In the genomic region with DNA sequence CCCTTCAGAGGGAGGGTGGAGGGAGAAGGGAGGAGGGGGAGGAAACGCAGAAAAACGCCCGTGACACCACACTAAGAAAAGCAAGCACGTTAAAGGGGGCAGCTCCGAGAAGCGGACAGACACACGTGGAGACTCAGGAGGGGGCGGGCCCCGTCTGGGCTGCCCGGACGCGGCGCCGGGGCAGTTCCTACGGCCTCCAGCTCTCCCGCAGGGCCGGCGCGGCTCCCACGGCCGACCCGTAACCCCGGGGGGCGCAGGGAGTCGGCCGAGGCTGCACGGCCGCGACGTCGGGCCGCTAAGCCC, we compare ENCODE assay signal across 8 cellular contexts. TPM values are rescaled to one million over a fixed set of nuclear protein-coding genes. Genes with fewer than 3 reads are reported as not detected.
DNase-seq lines count a peak whose midpoint lies in the region; ATAC-seq, FAIRE-seq and TF ChIP-seq lines count a peak whose summit lies in the region.

No MANE protein-coding gene starts in this region.

- H3K9me3 Mint-ChIP-seq in activated CD4-positive, alpha-beta memory T cell treated with anti-CD3 and anti-CD28 coated beads for 36 hours = no peaks in the 10 kb centered on the region
- H3K9me3 Mint-ChIP-seq in neural crest cell = no peaks in the 10 kb centered on the region

- H3K79me2 ChIP-seq in ACC112 (ENCODE audit: control insufficient read depth, insufficient read depth, low read length, unreplicated experiment) = peaks cover 23% of the 10 kb centered on the region
- H3K79me2 ChIP-seq in endothelial cell of umbilical vein (ENCODE audit: control insufficient read depth, insufficient read depth, low read length) = peaks cover 31% of the 10 kb centered on the region

- H2AFZ ChIP-seq in ACC112 (ENCODE audit: low read length, unreplicated experiment) (peak overlapping the region; percentile 91), endothelial cell of umbilical vein (ENCODE audit: low read depth, low read length) (peak overlapping the region; percentile 90)

- CTCF ChIA-PET in activated CD4-positive, alpha-beta memory T cell treated with anti-CD3 and anti-CD28 coated beads for 36 hours (lab: Charles Lee) = interaction anchor here (0.9 to 4.0 kb wide), 6 partner anchors 12 to 198 kb away, joined by 3 to 36 read pairs (median 5); a partner anchor contains a TSS
- CTCF ChIA-PET in endothelial cell of umbilical vein (lab: Charles Lee) = interaction anchor here (1.7 to 5.8 kb wide), 4 partner anchors 13 to 178 kb away, joined by 5 to 198 read pairs (median 34); a partner anchor contains a TSS

- H3K36me3 ChIP-seq in ACC112 (ENCODE audit: insufficient read depth, low read length) = no peaks in the 10 kb centered on the region
- peaks cover 3 to 7% of the 10 kb centered on the region in 2 experiments for H3K36me3 ChIP-seq in endothelial cell of umbilical vein (ENCODE audit: control insufficient read depth in 2 of 2, extremely low read depth in 1 of 2, insufficient read depth in 2 of 2, low read length in 2 of 2)

- no peaks in the 10 kb centered on the region for H3K27me3 ChIP-seq in ACC112 (ENCODE audit: insufficient read depth, low read length)
- no peaks in the 10 kb centered on the region for H3K27me3 ChIP-seq in endothelial cell of umbilical vein (ENCODE audit: control insufficient read depth in 2 of 2, insufficient read depth in 2 of 2, low read length in 2 of 2)

- H3K27me3 Mint-ChIP-seq in activated CD4-positive, alpha-beta memory T cell treated with anti-CD3 and anti-CD28 coated beads for 36 hours = no peaks in the 10 kb centered on the region
- H3K27me3 Mint-ChIP-seq in neural crest cell (ENCODE audit: low read depth) = no peaks in the 10 kb centered on the region

- intact Hi-C loops in activated CD4-positive, alpha-beta memory T cell treated with anti-CD3 and anti-CD28 coated beads for 36 hours (cut with micrococcal nuclease) = loop anchor here (5.0 kb wide), 2 partner anchors 128 to 373 kb away; a partner anchor contains a TSS
- intact Hi-C loops in endothelial cell of umbilical vein (cut with micrococcal nuclease) = loop anchor here (5.0 to 10.0 kb wide), 2 partner anchors 128 to 361 kb away; no protein-coding TSS in a partner anchor

- H3K4me1 ChIP-seq in ACC112 (ENCODE audit: control insufficient read depth, insufficient read depth, low read length, unreplicated experiment) (no peaks in the 10 kb centered on the region), endothelial cell of umbilical vein (ENCODE audit: control insufficient read depth, extremely low read depth, insufficient read depth, low read length) (peaks cover 8% of the 10 kb centered on the region)

- POLR2A ChIA-PET in activated CD4-positive, alpha-beta memory T cell treated with anti-CD3 and anti-CD28 coated beads for 36 hours (lab: Charles Lee) = interaction anchor here (0.7 to 2.5 kb wide), 11 partner anchors 9 to 186 kb away, joined by 3 to 10 read pairs (median 5); a partner anchor contains a TSS
- POLR2A ChIA-PET in endothelial cell of umbilical vein (lab: Charles Lee) = interaction anchor here (1.0 to 1.1 kb wide), 3 partner anchors 14 to 103 kb away, joined by 3 to 5 read pairs (median 3); no protein-coding TSS in a partner anchor

- peak overlapping the region; percentile 97 for H3K4me3 Mint-ChIP-seq in activated CD4-positive, alpha-beta memory T cell treated with anti-CD3 and anti-CD28 coated beads for 36 hours
- H3K4me3 Mint-ChIP-seq in neural crest cell = peak overlapping the region; percentile 99

- TSS peak; percentile 38 for BruUV-seq in endothelial cell of umbilical vein (replicated peaks; lab: Mats Ljungman, UMichigan)

- TF ChIP-seq POLR2A in endothelial cell of umbilical vein (IDR thresholded peaks at IDR 0.05; ENCODE audit: low read depth, low read length) = no peak

- ATAC-seq in GM19351 (IDR thresholded peaks at IDR 0.05; ENCODE audit: unreplicated experiment) (peak; percentile 52), HG03571 (IDR thresholded peaks at IDR 0.05; ENCODE audit: unreplicated experiment) (peak; percentile 22), GM21786 (IDR thresholded peaks at IDR 0.05; ENCODE audit: unreplicated experiment) (no peak)

- peaks cover 31% of the 10 kb centered on the region for H3K36me3 Mint-ChIP-seq in activated CD4-positive, alpha-beta memory T cell treated with anti-CD3 and anti-CD28 coated beads for 36 hours
- H3K36me3 Mint-ChIP-seq in neural crest cell (ENCODE audit: low read depth) = no peaks in the 10 kb centered on the region

- H4K20me1 ChIP-seq in endothelial cell of umbilical vein (replicated peaks; ENCODE audit: control insufficient read depth, extremely low read depth, insufficient read depth, low read length) = no peaks in the 10 kb centered on the region

- peak overlapping the region; percentile 89 for H3K4me3 ChIP-seq in ACC112 (ENCODE audit: low read depth, low read length)
- peak overlapping the region; percentile 55 to 82 (median 78) for H3K4me3 ChIP-seq in endothelial cell of umbilical vein (replicated peaks in 1 of 3; ENCODE audit: insufficient read depth in 1 of 3, low read depth in 1 of 3, low read length in 3 of 3)

- dilution Hi-C loops in endothelial cell of umbilical vein (cut with MboI; ENCODE audit: extremely low pct_ligation_motif_present, low sequenced_read_pairs) = no loop called here

- H3K9ac ChIP-seq in endothelial cell of umbilical vein (replicated peaks; ENCODE audit: extremely low read depth, insufficient read depth, low read length) = peak overlapping the region; percentile 92

- peak overlapping the region; percentile 80 for H3K4me2 ChIP-seq in endothelial cell of umbilical vein (ENCODE audit: insufficient read depth, low read length)

- peak overlapping the region; percentile 92 for H3K27ac Mint-ChIP-seq in activated CD4-positive, alpha-beta memory T cell treated with anti-CD3 and anti-CD28 coated beads for 36 hours
- no peak overlapping the region for H3K27ac Mint-ChIP-seq in neural crest cell (ENCODE audit: unreplicated experiment)

- no peak for FAIRE-seq in endothelial cell of umbilical vein (lab: Jason Lieb, UNC)

- no peaks in the 10 kb centered on the region for H3K9me1 ChIP-seq in endothelial cell of umbilical vein (replicated peaks; ENCODE audit: control insufficient read depth, extremely low read depth, insufficient read depth, low read length)

- TF ChIP-seq CTCF in endothelial cell of umbilical vein (IDR thresholded peaks at IDR 0.05; ENCODE audit: extremely low read depth in 1 of 2, insufficient read depth in 1 of 2, low read depth in 1 of 2, low read length in 2 of 2) = no peak
- no peak for TF ChIP-seq CTCF in neural crest cell (conservative IDR thresholded peaks at IDR 0.05)

- peaks cover 38% of the 10 kb centered on the region for H3K4me1 Mint-ChIP-seq in activated CD4-positive, alpha-beta memory T cell treated with anti-CD3 and anti-CD28 coated beads for 36 hours (ENCODE audit: low read depth)
- peaks cover 27% of the 10 kb centered on the region for H3K4me1 Mint-ChIP-seq in neural crest cell

- H3K27ac ChIP-seq in ACC112 (ENCODE audit: low read depth, low read length) = no peak overlapping the region; the same call in 1 of the 2 replicates
- H3K27ac ChIP-seq in endothelial cell of umbilical vein (ENCODE audit: insufficient read depth, low read depth, low read length) = peak overlapping the region; percentile 92

- DNase-seq in activated CD4-positive, alpha-beta memory T cell treated with anti-CD3 and anti-CD28 coated beads for 36 hours = peak; percentile 55
- DNase-seq in endothelial cell of umbilical vein (ENCODE audit: low read depth, low spot score) = peak; percentile 38
- DNase-seq in neural crest cell (ENCODE audit: low read depth, low spot score) = no peak
- no peak for DNase-seq in GF-D8 (lab: John Stamatoyannopoulos, UW)

- no peaks in the 10 kb centered on the region for H3K9me3 ChIP-seq in endothelial cell of umbilical vein (replicated peaks; ENCODE audit: control insufficient read depth, insufficient read depth, low read length)

TF ChIP-seq in endothelial cell of umbilical vein, 7 proteins besides CTCF, POLR2A, EP300 and RAD21:
- TF ChIP-seq, protein P1, sequence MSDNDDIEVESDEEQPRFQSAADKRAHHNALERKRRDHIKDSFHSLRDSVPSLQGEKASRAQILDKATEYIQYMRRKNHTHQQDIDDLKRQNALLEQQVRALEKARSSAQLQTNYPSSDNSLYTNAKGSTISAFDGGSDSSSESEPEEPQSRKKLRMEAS (IDR thresholded peaks at IDR 0.05; ENCODE audit: insufficient read depth, insufficient read length) = peak; percentile 38
- TF ChIP-seq MYC (IDR thresholded peaks at IDR 0.05; ENCODE audit: low read depth, low read length) = no peak

RNA-seq across cellular contexts. Expression of a gene that starts 0.4 kb away (rescaled TPM):
- total RNA-seq in activated CD4-positive, alpha-beta memory T cell treated with anti-CD3 and anti-CD28 coated beads for 36 hours = 10 to 100 TPM; 65.9 to 70.2 TPM
- total RNA-seq in endothelial cell of umbilical vein = 46.2 and 46.7 TPM in 2 replicates
- 24.7 and 25.9 TPM in 2 replicates for polyA plus RNA-seq in endothelial cell of umbilical vein
- polyA plus RNA-seq in endothelial cell of umbilical vein (2011; cell fraction: cytosol; rRNA removed) = 21.3 and 24.8 TPM in 2 replicates
- 107 and 108 TPM in 2 replicates for polyA plus RNA-seq in endothelial cell of umbilical vein (2011; cell fraction: nucleus; rRNA removed)
- 27.8 and 31.8 TPM in 2 replicates for polyA plus RNA-seq in endothelial cell of umbilical vein (2012)
- polyA minus RNA-seq in endothelial cell of umbilical vein = 26.7 and 37.8 TPM in 2 replicates
- 21.0 TPM for polyA minus RNA-seq in endothelial cell of umbilical vein (2011; cell fraction: cytosol; rRNA and poly(A)+ RNA removed)
- polyA minus RNA-seq in endothelial cell of umbilical vein (2011; cell fraction: nucleus; rRNA and poly(A)+ RNA removed) = 46.8 and 65.8 TPM in 2 replicates
- total RNA-seq in neural crest cell = 55.4 and 57.0 TPM in 2 replicates

Comparison
In these comparisons a context has a peak if more than half of its experiments do, and no peak if none do; other contexts are left out.
1. DNase-seq: peak in activated CD4-positive, alpha-beta memory T cell treated with anti-CD3 and anti-CD28 coated beads for 36 hours (single experiment) and endothelial cell of umbilical vein (single experiment); none in neural crest cell (single experiment) and GF-D8 (single experiment).